Comparison of ENCODE assay signal across 8 cellular contexts in the genomic region with DNA sequence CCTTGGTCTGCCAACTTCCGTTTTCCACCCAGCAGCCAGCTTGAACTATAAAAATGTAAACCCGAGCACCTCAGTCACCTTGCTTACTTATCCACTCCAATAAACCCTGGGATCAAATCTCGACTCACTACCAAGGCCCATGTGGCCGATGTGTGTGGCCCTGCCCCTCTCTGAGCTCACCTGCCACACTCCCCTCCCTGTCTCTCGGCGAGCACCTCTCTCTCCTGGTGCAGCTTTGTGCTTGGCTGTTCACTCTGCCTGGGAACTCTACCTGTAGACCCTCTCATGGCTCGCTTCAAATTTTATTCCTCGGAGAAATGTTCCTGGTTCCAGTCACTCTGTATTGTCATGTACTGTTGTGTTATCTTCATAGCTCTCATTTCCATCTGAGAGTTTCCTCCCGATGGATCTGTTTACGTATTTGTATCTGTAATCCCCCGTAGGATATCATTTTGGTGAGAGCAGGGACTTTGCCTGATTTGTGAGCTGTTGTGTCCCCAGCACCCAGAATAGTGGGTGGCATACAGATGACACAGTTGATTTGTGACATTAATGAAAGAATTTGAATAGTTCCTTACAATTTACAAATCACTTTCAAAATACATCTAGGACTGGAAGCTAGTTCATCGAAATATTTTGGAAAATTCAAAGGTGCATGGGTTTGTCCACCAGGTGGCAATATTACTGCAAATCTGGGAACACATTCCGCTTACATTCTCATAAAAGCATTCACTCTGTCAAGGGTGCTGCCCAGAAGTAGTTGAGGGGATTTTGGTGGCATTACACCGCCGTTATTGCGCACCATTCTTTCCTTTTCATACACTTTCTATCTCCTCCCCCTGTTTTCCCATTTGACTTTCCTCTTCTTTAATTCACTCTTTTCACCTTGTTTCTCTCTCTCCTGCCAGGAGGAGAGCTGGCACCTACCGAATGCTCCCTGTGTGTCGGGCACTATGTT.
DNase-seq lines count a peak whose midpoint lies in the region; ATAC-seq, FAIRE-seq and TF ChIP-seq lines count a peak whose summit lies in the region.

No MANE protein-coding gene starts in this region.

- no peaks in the 10 kb centered on the region for H3K9me3 Mint-ChIP-seq in astrocyte (ENCODE audit: unreplicated experiment)

- H2AFZ ChIP-seq in astrocyte (ENCODE audit: low read depth, low read length): no peak overlapping the region

- no peaks in the 10 kb centered on the region for H3K27me3 ChIP-seq in astrocyte (ENCODE audit: insufficient read depth, low read length)

- H3K79me2 ChIP-seq in astrocyte (ENCODE audit: insufficient read depth, low read length): no peaks in the 10 kb centered on the region

- FAIRE-seq in astrocyte (lab: Jason Lieb, UNC): peak; percentile 77

- H3K27me3 Mint-ChIP-seq in astrocyte (ENCODE audit: low read depth, unreplicated experiment): peaks cover 12% of the 10 kb centered on the region

- peaks cover 20% of the 10 kb centered on the region for H3K4me1 Mint-ChIP-seq in astrocyte (ENCODE audit: low read depth, unreplicated experiment)

- peak; percentile 81 for TF ChIP-seq CTCF in AG10803 (conservative IDR thresholded peaks at IDR 0.05; ENCODE audit: low read length)
- TF ChIP-seq CTCF in astrocyte (IDR thresholded peaks at IDR 0.05; ENCODE audit: insufficient read depth, low read depth, low read length): peak; percentile 91

- no peaks in the 10 kb centered on the region for H3K36me3 ChIP-seq in astrocyte (ENCODE audit: insufficient read depth, low read length)

- peak overlapping the region; percentile 32 for H3K4me2 ChIP-seq in astrocyte (ENCODE audit: low read length)

- no peak for ATAC-seq in HG02840 (IDR thresholded peaks at IDR 0.05; ENCODE audit: low FRiP score, unreplicated experiment)

- no peak overlapping the region for H3K9ac ChIP-seq in astrocyte (ENCODE audit: low read length)

- no peak overlapping the region for H3K4me3 Mint-ChIP-seq in astrocyte (ENCODE audit: unreplicated experiment)

- H3K4me1 ChIP-seq in astrocyte (ENCODE audit: insufficient read depth, low read length): peaks cover 25% of the 10 kb centered on the region

- H3K4me3 ChIP-seq in AG10803 (ENCODE audit: low read length) (no peak overlapping the region), astrocyte (ENCODE audit: insufficient read depth, low read depth, low read length) (no peak overlapping the region)

- no peaks in the 10 kb centered on the region for H3K9me3 ChIP-seq in astrocyte (ENCODE audit: insufficient read depth, low read depth, low read length)

- H3K27ac Mint-ChIP-seq in astrocyte (ENCODE audit: unreplicated experiment): no peak overlapping the region

- DNase-seq in AG10803 (ENCODE audit: low read depth) (peak; percentile 75), GM19238 (ENCODE audit: insufficient read length, low spot score) (peak; percentile 15), NCI-H2227 treated with DMSO at 0.1 percent for 48 hours (lab: John Stamatoyannopoulos, UW) (peak; percentile 48), astrocyte (ENCODE audit: low read depth) (peak; percentile 56), iPS-NIHi7 (ENCODE audit: extremely low spot score) (peak; percentile 64), superior temporal gyrus (ENCODE audit: extremely low spot score) (peak; percentile 85)
- DNase-seq in stimulated activated CD4-positive, alpha-beta T cell treated with anti-CD3 and anti-CD28 coated beads, Interleukin-4, amount 100 ng/mL, for 24 hours: no peak

- H3K27ac ChIP-seq in astrocyte (ENCODE audit: low read depth, low read length): no peak overlapping the region

- H3K36me3 Mint-ChIP-seq in astrocyte (ENCODE audit: low read depth, unreplicated experiment): no peaks in the 10 kb centered on the region

- H4K20me1 ChIP-seq in astrocyte (ENCODE audit: insufficient read depth, low read length): no peaks in the 10 kb centered on the region
